In genomic region chr1:209648931-209649776, GRCh38 we compare ENCODE assay signal across 8 cellular contexts. TPM values are rescaled to one million over a fixed set of nuclear protein-coding genes. Genes with fewer than 3 reads are reported as not detected.
DNase-seq lines count a peak whose midpoint lies in the region; ATAC-seq, FAIRE-seq and TF ChIP-seq lines count a peak whose summit lies in the region.

No MANE protein-coding gene starts in this region.

- no peaks in the 10 kb centered on the region for H3K9me3 ChIP-seq in stomach

- no peaks in the 10 kb centered on the region for H3K27me3 ChIP-seq in stomach

- FAIRE-seq in GM12892 (lab: Jason Lieb, UNC) = no peak

- peaks cover 0 to 18% (median 0%) of the 10 kb centered on the region in 4 donors for H3K36me3 ChIP-seq in stomach

- no peak for TF ChIP-seq CTCF in stomach (IDR thresholded peaks at IDR 0.05)

- peak; percentile 81 for DNase-seq in HS-27A (ENCODE audit: low read depth)
- peak; percentile 55 for DNase-seq in SW480 (ENCODE audit: low spot score)
- peak; percentile 96 for DNase-seq in glomerular endothelial cell (ENCODE audit: extremely low read depth, low read depth, low spot score)
- DNase-seq in stomach = peak; percentile 42
- DNase-seq in GM12892 (ENCODE audit: insufficient read length) = no peak

- TF ChIP-seq POLR2A in stomach (IDR thresholded peaks at IDR 0.05) (no peak), GM12892 (IDR thresholded peaks at IDR 0.05; ENCODE audit: low read depth, low read length) (no peak)

- peak overlapping the region in 2 of 4 donors; percentile 11 to 25 for H3K4me3 ChIP-seq in stomach

- H3K27ac ChIP-seq in stomach = peak overlapping the region; percentile 45 to 92 (median 83)

- H3K4me1 ChIP-seq in stomach = peaks cover 51 to 98% (median 71%) of the 10 kb centered on the region in 4 donors

- 29 to 38% (median 33%) methylated on average over 6 of the region's 6 CpGs for WGBS in stomach, 5 donors

- ATAC-seq in HG03342 (IDR thresholded peaks at IDR 0.05; ENCODE audit: unreplicated experiment) = no peak
- ATAC-seq in GM21447 (IDR thresholded peaks at IDR 0.05; ENCODE audit: unreplicated experiment) = no peak
- no peak for ATAC-seq in GM19452 (IDR thresholded peaks at IDR 0.05; ENCODE audit: unreplicated experiment)

- intact Hi-C loops in stomach (cut with DNase I; ENCODE audit: low total_unique reads) = no loop called here

- TF ChIP-seq EP300 in stomach (IDR thresholded peaks at IDR 0.05) = no peak

RNA-seq across cellular contexts. Expression of gene LAMB3, which starts 3.1 kb away (rescaled TPM):
- total RNA-seq in glomerular endothelial cell (6.7 and 24.5 TPM in 2 replicates), stomach (100 to 1,000 TPM in 1 of 5 donors, 10 to 100 TPM in 4; 14.0 to 105 (median 63.4) TPM)
- polyA plus RNA-seq in stomach = 10 to 100 TPM; 12.8 to 46.8 (median 29.9) TPM
- 0.59 TPM for polyA plus RNA-seq in GM12892 (2012; ENCODE audit: missing spikeins)

RNA-seq across cellular contexts. Expression of gene G0S2, which starts 26.1 kb away (rescaled TPM):
- total RNA-seq in glomerular endothelial cell (1.7 and 6.4 TPM in 2 replicates), stomach (10 to 100 TPM in 4 of 5 donors, not detected in 1; 11.0 to 75.2 (median 45.0) TPM)
- 100 to 1,000 TPM in 1 of 3 donors, 10 to 100 TPM in 2; 48.7 to 227 (median 65.5) TPM for polyA plus RNA-seq in stomach
- polyA plus RNA-seq in GM12892 (2012; ENCODE audit: missing spikeins) = 7.7 TPM

RNA-seq across cellular contexts. Expression of gene HSD11B1, which starts 55.5 kb away (rescaled TPM):
- not detected in 2 replicates for total RNA-seq in glomerular endothelial cell
- 1 to 10 TPM in 3 of 5 donors, not detected in 2; 2.0 to 2.9 (median 2.3) TPM for total RNA-seq in stomach
- polyA plus RNA-seq in stomach = 10 to 100 TPM in 1 of 3 donors, 1 to 10 TPM in 2; 1.5 to 14.0 (median 4.7) TPM
- polyA plus RNA-seq in GM12892 (2012; ENCODE audit: missing spikeins) = 0.32 TPM
